10 cellular contexts compared by ENCODE assay signal in genomic region chr12:75482636-75483035, GRCh38. TPM values are rescaled to one million over a fixed set of nuclear protein-coding genes. Genes with fewer than 3 reads are reported as not detected.
DNase-seq lines count a peak whose midpoint lies in the region; ATAC-seq, FAIRE-seq and TF ChIP-seq lines count a peak whose summit lies in the region.
"Had no signal": no experiment of that assay in that cellular context is flagged by ENCODE, and none has a peak within 500 bp of the region (broad histone marks: within the 10 kb centered on the region; RNA-seq: fewer than 3 reads in every experiment).

No MANE protein-coding gene starts in this region.

- POLR2A ChIA-PET in CD4-positive, alpha-beta T cell (lab: Charles Lee) = interaction anchor here (0.8 to 4.1 kb wide), 5 partner anchors 22 to 92 kb away, joined by 3 to 26 read pairs (median 13); partner anchors contain the start of genes GLIPR1L2 and KRR1
- POLR2A ChIA-PET in activated CD8-positive, alpha-beta T cell treated with anti-CD3 and anti-CD28 coated beads, Interleukin-2, amount 10 ng/mL, durations not matched to agents 7 days and 5 days (lab: Charles Lee) = no interaction called here

- peaks cover 0 to 4% of the 10 kb centered on the region in 2 donors for H3K36me3 ChIP-seq in muscle layer of duodenum (ENCODE audit: control insufficient read depth in 1 of 2, insufficient read depth in 2 of 2, low read length in 2 of 2)
- no peaks in the 10 kb centered on the region for H3K36me3 ChIP-seq in kidney (ENCODE audit: control insufficient read depth in 1 of 2, insufficient read depth in 2 of 2, low read length in 2 of 2)

- H3K4me1 ChIP-seq in muscle layer of duodenum (ENCODE audit: control insufficient read depth in 1 of 2, insufficient read depth in 2 of 2, low read length in 2 of 2) (peaks cover 5 to 16% of the 10 kb centered on the region in 2 donors), kidney (ENCODE audit: control insufficient read depth in 1 of 2, insufficient read depth in 1 of 2, low read depth in 1 of 2, low read length in 2 of 2) (no peaks in the 10 kb centered on the region)
- H3K4me1 ChIP-seq: parathyroid adenoma had no signal

- peak overlapping the region; percentile 71 to 76 for H3K4me3 ChIP-seq in muscle layer of duodenum (ENCODE audit: low read depth in 1 of 2, low read length in 2 of 2)
- peak overlapping the region in 1 of 2 donors; percentile 26 for H3K4me3 ChIP-seq in kidney (ENCODE audit: low read length in 2 of 2)

- H3K4me1 Mint-ChIP-seq in CD4-positive, alpha-beta T cell (ENCODE audit: low read depth) = peaks cover 85% of the 10 kb centered on the region
- H3K4me1 Mint-ChIP-seq in activated CD8-positive, alpha-beta T cell treated with anti-CD3 and anti-CD28 coated beads, Interleukin-2, amount 10 ng/mL, durations not matched to agents 7 days and 5 days (ENCODE audit: low read depth) = peaks cover 62% of the 10 kb centered on the region

- no peaks in the 10 kb centered on the region for H3K9me3 ChIP-seq in CD4-positive, alpha-beta T cell (ENCODE audit: control insufficient read depth, low read length)
- H3K9me3 ChIP-seq in muscle layer of duodenum (ENCODE audit: control insufficient read depth in 1 of 2, low read length in 2 of 2) (no peaks in the 10 kb centered on the region), kidney (ENCODE audit: control insufficient read depth in 1 of 2, low read length in 2 of 2) (no peaks in the 10 kb centered on the region)

- H3K27ac Mint-ChIP-seq in CD4-positive, alpha-beta T cell = peak overlapping the region; percentile 95
- peak overlapping the region; percentile 100 for H3K27ac Mint-ChIP-seq in activated CD8-positive, alpha-beta T cell treated with anti-CD3 and anti-CD28 coated beads, Interleukin-2, amount 10 ng/mL, durations not matched to agents 7 days and 5 days

- H3K27me3 Mint-ChIP-seq in CD4-positive, alpha-beta T cell = no peaks in the 10 kb centered on the region
- H3K27me3 Mint-ChIP-seq in activated CD8-positive, alpha-beta T cell treated with anti-CD3 and anti-CD28 coated beads, Interleukin-2, amount 10 ng/mL, durations not matched to agents 7 days and 5 days (ENCODE audit: low read depth) = no peaks in the 10 kb centered on the region

- H3K9ac ChIP-seq in kidney (ENCODE audit: low read length in 2 of 2) = no peak overlapping the region
- H3K9ac ChIP-seq: parathyroid adenoma had no signal

- H3K4me3 Mint-ChIP-seq in CD4-positive, alpha-beta T cell = peak overlapping the region; percentile 95
- peak overlapping the region; percentile 91 for H3K4me3 Mint-ChIP-seq in activated CD8-positive, alpha-beta T cell treated with anti-CD3 and anti-CD28 coated beads, Interleukin-2, amount 10 ng/mL, durations not matched to agents 7 days and 5 days

- H3K36me3 Mint-ChIP-seq in CD4-positive, alpha-beta T cell (ENCODE audit: low read depth) = peaks cover 56% of the 10 kb centered on the region
- peaks cover 25% of the 10 kb centered on the region for H3K36me3 Mint-ChIP-seq in activated CD8-positive, alpha-beta T cell treated with anti-CD3 and anti-CD28 coated beads, Interleukin-2, amount 10 ng/mL, durations not matched to agents 7 days and 5 days (ENCODE audit: low read depth)

- no peaks in the 10 kb centered on the region for H3K9me3 Mint-ChIP-seq in CD4-positive, alpha-beta T cell
- no peaks in the 10 kb centered on the region for H3K9me3 Mint-ChIP-seq in activated CD8-positive, alpha-beta T cell treated with anti-CD3 and anti-CD28 coated beads, Interleukin-2, amount 10 ng/mL, durations not matched to agents 7 days and 5 days (ENCODE audit: insufficient read depth)

- CTCF ChIA-PET in CD4-positive, alpha-beta T cell (lab: Charles Lee) = interaction anchor here (0.7 to 3.4 kb wide), 5 partner anchors 22 to 554 kb away, joined by 3 to 18 read pairs (median 4); partner anchors contain the start of gene GLIPR1L1
- CTCF ChIA-PET in activated CD8-positive, alpha-beta T cell treated with anti-CD3 and anti-CD28 coated beads, Interleukin-2, amount 10 ng/mL, durations not matched to agents 7 days and 5 days (lab: Charles Lee) = interaction anchor here (0.8 to 6.1 kb wide), 12 partner anchors 8 to 548 kb away, joined by 3 to 62 read pairs (median 20); partner anchors contain the start of genes GLIPR1L1, GLIPR1L2, KRR1 and PHLDA1

- no peak for TF ChIP-seq CTCF in CD4-positive, alpha-beta T cell (IDR thresholded peaks at IDR 0.05)
- TF ChIP-seq CTCF in kidney (IDR thresholded peaks at IDR 0.05; ENCODE audit: borderline replicate concordance, extremely low read depth, insufficient read depth) = no peak

- H3K27ac ChIP-seq in CD4-positive, alpha-beta T cell (ENCODE audit: low read depth, low read length) = peak overlapping the region; percentile 26
- H3K27ac ChIP-seq in muscle layer of duodenum (ENCODE audit: low read length) (peak overlapping the region; percentile 84), kidney (ENCODE audit: low read depth in 2 of 2, low read length in 2 of 2) (no peak overlapping the region)
- H3K27ac ChIP-seq: parathyroid adenoma had no signal

- DNase-seq in CD4-positive, alpha-beta T cell = no peak
- DNase-seq in activated CD8-positive, alpha-beta T cell treated with anti-CD3 and anti-CD28 coated beads, Interleukin-2, amount 10 ng/mL, durations not matched to agents 7 days and 5 days = no peak
- no peak for DNase-seq in NCI-H2107 (lab: John Stamatoyannopoulos, UW)
- no peak for DNase-seq in NCI-H2029 (lab: John Stamatoyannopoulos, UW)
- DNase-seq in kidney = no peak
- DNase-seq in HTR-8/SVneo (ENCODE audit: insufficient read length, low spot score) = no peak

- peak; percentile 9 for ATAC-seq in CD4-positive, alpha-beta T cell (ENCODE audit: poor library complexity)
- peak; percentile 12 for ATAC-seq in GM19395 (IDR thresholded peaks at IDR 0.05; ENCODE audit: unreplicated experiment)
- no peak for ATAC-seq in activated CD8-positive, alpha-beta T cell treated with anti-CD3 and anti-CD28 coated beads, Interleukin-2, amount 10 ng/mL, durations not matched to agents 7 days and 5 days

- intact Hi-C loops in CD4-positive, alpha-beta T cell (cut with DNase I, micrococcal nuclease) = loop anchor here (2.0 to 5.0 kb wide), 6 partner anchors 26 to 555 kb away; partner anchors contain the start of genes CAPS2 (in 1 of the 2), GLIPR1L1 (in 1 of the 2) and GLIPR1L2 (in 1 of the 2)
- intact Hi-C loops in kidney (cut with DNase I) = no loop called here

- H3K27me3 ChIP-seq in CD4-positive, alpha-beta T cell (ENCODE audit: control insufficient read depth, insufficient read depth, low read length) = no peaks in the 10 kb centered on the region
- no peaks in the 10 kb centered on the region for H3K27me3 ChIP-seq in muscle layer of duodenum (ENCODE audit: low read depth, low read length)

- FAIRE-seq in kidney (lab: Jason Lieb, UNC) (no peak), HTR-8/SVneo (lab: Jason Lieb, UNC) (no peak)
- FAIRE-seq: endometrium had no signal

RNA-seq across cellular contexts. Expression of gene GLIPR1, which starts 2.1 kb away (rescaled TPM):
- 10 to 100 TPM; 41.3 to 47.7 TPM for total RNA-seq in CD4-positive, alpha-beta T cell
- 10 to 100 TPM; 30.5 to 33.0 TPM for total RNA-seq in activated CD8-positive, alpha-beta T cell treated with anti-CD3 and anti-CD28 coated beads, Interleukin-2, amount 10 ng/mL, durations not matched to agents 7 days and 5 days
- total RNA-seq in kidney = 20.6 TPM
- polyA plus RNA-seq in kidney (ENCODE audit: insufficient read depth, low read depth, low replicate concordance) = 2.3 TPM

RNA-seq across cellular contexts. Expression of gene KRR1, which starts 28.8 kb away (rescaled TPM):
- 100 to 1,000 TPM; 144 to 148 TPM for total RNA-seq in CD4-positive, alpha-beta T cell
- total RNA-seq in activated CD8-positive, alpha-beta T cell treated with anti-CD3 and anti-CD28 coated beads, Interleukin-2, amount 10 ng/mL, durations not matched to agents 7 days and 5 days = 10 to 100 TPM; 71.0 to 73.1 TPM
- total RNA-seq in kidney = 50.7 TPM
- 20.0 TPM for polyA plus RNA-seq in kidney (ENCODE audit: insufficient read depth, low read depth, low replicate concordance)

Comparison
In these comparisons a context has a peak if more than half of its experiments do, and no peak if none do; other contexts are left out.
1. H3K27ac ChIP-seq: peak in CD4-positive, alpha-beta T cell (single experiment) and muscle layer of duodenum (single experiment); none in kidney (0 of 2).